16 cellular contexts compared by ENCODE assay signal in the genomic region with DNA sequence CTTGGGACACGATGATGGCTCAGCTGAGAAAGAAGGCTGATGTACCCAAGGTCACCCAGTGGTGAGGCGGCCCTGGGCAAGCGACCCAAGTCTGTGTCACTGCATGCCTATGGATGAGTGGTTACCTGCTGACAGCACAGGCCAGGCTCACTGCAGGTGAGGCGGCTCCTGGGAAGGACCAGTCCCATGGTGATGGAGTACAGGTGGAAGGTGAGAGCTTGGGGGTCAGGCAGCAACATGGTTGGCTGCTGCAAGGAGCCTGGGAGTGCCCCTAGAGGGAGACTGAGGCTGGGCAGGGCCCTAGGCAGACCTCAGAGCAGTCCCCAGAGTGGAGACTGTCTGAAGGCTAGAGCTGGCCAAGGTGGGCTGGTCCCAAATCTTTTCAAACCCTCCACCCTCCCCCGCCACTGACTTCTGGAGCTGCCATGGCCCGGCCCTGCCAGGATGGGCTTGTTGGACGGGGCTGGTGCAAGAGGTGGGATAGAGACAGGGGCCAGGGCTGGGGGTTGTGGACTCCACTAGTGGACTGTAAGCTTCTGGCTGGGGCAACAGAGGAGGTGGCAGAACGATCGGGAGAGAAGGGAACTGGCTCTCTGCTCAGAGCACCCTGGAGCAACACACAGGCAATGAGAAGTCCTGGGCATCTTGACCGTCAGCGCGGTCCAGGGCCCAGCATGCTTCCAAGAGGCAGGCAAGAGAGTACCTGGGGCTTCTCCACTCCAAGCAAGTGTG.
"Had no signal": no experiment of that assay in that cellular context is flagged by ENCODE, and none has a peak within 500 bp of the region (broad histone marks: within the 10 kb centered on the region; RNA-seq: fewer than 3 reads in every experiment).

No MANE protein-coding gene starts in this region.

- H3K27ac Mint-ChIP-seq: activated CD4-positive, alpha-beta T cell treated with anti-CD3 and anti-CD28 coated beads for 36 hours; effector memory CD8-positive, alpha-beta T cell; nephron had no signal

- H3K4me1 Mint-ChIP-seq: activated CD4-positive, alpha-beta T cell treated with anti-CD3 and anti-CD28 coated beads for 36 hours; nephron had no signal

- H3K36me3 ChIP-seq: brain microvascular endothelial cell, gastrocnemius medialis, neutrophil, tibial nerve had no signal

- ATAC-seq: effector memory CD8-positive, alpha-beta T cell; gastrocnemius medialis; sciatic nerve had no signal

- H3K9me3 Mint-ChIP-seq: effector memory CD8-positive, alpha-beta T cell; nephron had no signal

- DNase-seq: activated CD4-positive, CD25-positive, alpha-beta regulatory T cell; activated naive CD4-positive, alpha-beta T cell; amniotic stem cell; brain microvascular endothelial cell; cortex of kidney; effector memory CD8-positive, alpha-beta T cell; gastrocnemius medialis; kidney; stimulated activated CD4-positive, alpha-beta T cell treated with anti-CD3 and anti-CD28 coated beads, Interleukin-12 subunit alpha, Interleukin-12 subunit beta, amount 100 ng/mL, for 4 hours; stimulated activated CD4-positive, alpha-beta T cell treated with anti-CD3 and anti-CD28 coated beads, Interleukin-4, amount 100 ng/mL, for 1 hour had no signal

- H3K9me3 ChIP-seq: gastrocnemius medialis, neutrophil, tibial nerve had no signal

- H3K4me1 ChIP-seq: gastrocnemius medialis had no signal

- H3K4me3 ChIP-seq: gastrocnemius medialis, skin epidermis, tibial nerve had no signal

- H3K27ac ChIP-seq: brain microvascular endothelial cell, gastrocnemius medialis, neutrophil, skin epidermis, tibial nerve had no signal

- H3K4me3 Mint-ChIP-seq: activated CD4-positive, alpha-beta T cell treated with anti-CD3 and anti-CD28 coated beads for 36 hours; effector memory CD8-positive, alpha-beta T cell; nephron had no signal
